28 cellular contexts compared by ENCODE assay signal in genomic region chr20:61752576-61752975, GRCh38.
"Had no signal": no experiment of that assay in that cellular context is flagged by ENCODE, and none has a peak within 500 bp of the region (broad histone marks: within the 10 kb centered on the region; RNA-seq: fewer than 3 reads in every experiment).

No MANE protein-coding gene starts in this region.

- H3K36me3 Mint-ChIP-seq: activated CD4-positive, alpha-beta memory T cell treated with anti-CD3 and anti-CD28 coated beads for 36 hours; activated naive CD4-positive, alpha-beta T cell treated with anti-CD3 and anti-CD28 coated beads, Interleukin-2, amount 10 ng/mL, durations not matched to agents 7 days and 5 days; T-cell had no signal

- H3K36me3 ChIP-seq: colonic mucosa, esophagus squamous epithelium, transverse colon had no signal

- H3K79me2 ChIP-seq: parathyroid adenoma had no signal

- H3K27ac ChIP-seq: colonic mucosa, epithelial cell of prostate, esophagus squamous epithelium, parathyroid adenoma, testis, transverse colon, VCaP had no signal

- H2AFZ ChIP-seq: parathyroid adenoma had no signal

- H3K27ac Mint-ChIP-seq: activated CD4-positive, alpha-beta memory T cell treated with anti-CD3 and anti-CD28 coated beads for 36 hours; activated naive CD4-positive, alpha-beta T cell treated with anti-CD3 and anti-CD28 coated beads, Interleukin-2, amount 10 ng/mL, durations not matched to agents 7 days and 5 days; activated T-cell treated with anti-CD3 and anti-CD28 coated beads, Interleukin-2, amount 50 U/mL, for 24 hours; naive thymus-derived CD4-positive, alpha-beta T cell; T-cell; T-helper 2 cell treated with Interferon-gamma antibody and Interleukin-4, amounts not matched to agents 5 μg/mL and 100 μg/mL, for 36 hours had no signal

- H3K4me3 Mint-ChIP-seq: activated CD4-positive, alpha-beta memory T cell treated with anti-CD3 and anti-CD28 coated beads for 36 hours; activated naive CD4-positive, alpha-beta T cell treated with anti-CD3 and anti-CD28 coated beads, Interleukin-2, amount 10 ng/mL, durations not matched to agents 7 days and 5 days; activated T-cell treated with anti-CD3 and anti-CD28 coated beads, Interleukin-2, amount 50 U/mL, for 24 hours; central memory CD8-positive, alpha-beta T cell; naive thymus-derived CD4-positive, alpha-beta T cell; T-cell; T-helper 2 cell treated with Interferon-gamma antibody and Interleukin-4, amounts not matched to agents 5 μg/mL and 100 μg/mL, for 36 hours had no signal

- H3K27me3 Mint-ChIP-seq: activated CD4-positive, alpha-beta memory T cell treated with anti-CD3 and anti-CD28 coated beads for 36 hours; activated naive CD4-positive, alpha-beta T cell treated with anti-CD3 and anti-CD28 coated beads, Interleukin-2, amount 10 ng/mL, durations not matched to agents 7 days and 5 days; activated T-cell treated with anti-CD3 and anti-CD28 coated beads, Interleukin-2, amount 50 U/mL, for 24 hours; central memory CD8-positive, alpha-beta T cell; T-cell had no signal

- H3K4me1 Mint-ChIP-seq: activated naive CD4-positive, alpha-beta T cell treated with anti-CD3 and anti-CD28 coated beads, Interleukin-2, amount 10 ng/mL, durations not matched to agents 7 days and 5 days; central memory CD8-positive, alpha-beta T cell; naive thymus-derived CD4-positive, alpha-beta T cell; T-cell had no signal

- DNase-seq: activated CD4-positive, alpha-beta memory T cell treated with anti-CD3 and anti-CD28 coated beads for 36 hours; activated CD4-positive, alpha-beta T cell treated with anti-CD3 and anti-CD28 coated beads for 48 hours; activated CD8-positive, alpha-beta memory T cell treated with anti-CD3 and anti-CD28 coated beads, Interleukin-2, amount 50 U/mL, for 4 hours; activated gamma-delta T cell; activated naive CD4-positive, alpha-beta T cell treated with anti-CD3 and anti-CD28 coated beads, Interleukin-2, amount 10 ng/mL, durations not matched to agents 7 days and 5 days; activated T-cell treated with anti-CD3 and anti-CD28 coated beads, Interleukin-2, amount 50 U/mL, for 24 hours; amniotic stem cell; colonic mucosa; effector CD8-positive, alpha-beta T cell; esophagus squamous epithelium; foreskin melanocyte; left ventricle myocardium superior; midbrain; naive thymus-derived CD4-positive, alpha-beta T cell; stimulated activated naive CD8-positive, alpha-beta T cell treated with anti-CD3 and anti-CD28 coated beads, Interleukin-15, Interleukin-2, amounts not matched to agents 100 U/mL and 50 U/mL, for 24 hours; T-cell; testis; transverse colon had no signal

- ATAC-seq: activated CD4-positive, CD25-positive, alpha-beta regulatory T cell treated with anti-CD3 and anti-CD28 coated beads, Interleukin-2, amount 50 U/mL, for 24 hours; left ventricle myocardium superior; naive thymus-derived CD4-positive, alpha-beta T cell; stimulated activated naive CD8-positive, alpha-beta T cell treated with anti-CD3 and anti-CD28 coated beads, Interleukin-15, Interleukin-2, amounts not matched to agents 100 U/mL and 50 U/mL, for 24 hours; T-cell had no signal

- H3K9ac ChIP-seq: parathyroid adenoma had no signal

- H3K4me1 ChIP-seq: colonic mucosa, esophagus squamous epithelium, parathyroid adenoma, testis, transverse colon had no signal

- H3K27me3 ChIP-seq: colonic mucosa, testis, transverse colon had no signal

- H3K4me3 ChIP-seq: colonic mucosa, esophagus squamous epithelium, testis, transverse colon had no signal

- H3K9me3 ChIP-seq: colonic mucosa, testis had no signal

- FAIRE-seq: bronchial epithelial cell, endometrium, islet of Langerhans, urothelium cell line had no signal
